23 cellular contexts compared by ENCODE assay signal in genomic region chr1:215243275-215244054, GRCh38.
DNase-seq lines count a peak whose midpoint lies in the region; ATAC-seq, FAIRE-seq and TF ChIP-seq lines count a peak whose summit lies in the region.
"Had no signal": no experiment of that assay in that cellular context is flagged by ENCODE, and none has a peak within 500 bp of the region (broad histone marks: within the 10 kb centered on the region; RNA-seq: fewer than 3 reads in every experiment).

No MANE protein-coding gene starts in this region.

- TF ChIP-seq CTCF in HepG2 (CRISPR knock-in tag; IDR thresholded peaks at IDR 0.05) (no peak), right lobe of liver (IDR thresholded peaks at IDR 0.05) (no peak), fibroblast of villous mesenchyme (IDR thresholded peaks at IDR 0.05; ENCODE audit: insufficient read depth, low read depth, low read length) (no peak), tibial nerve (IDR thresholded peaks at IDR 0.05) (no peak)

- H3K9ac ChIP-seq in HepG2 (ENCODE audit: insufficient read depth, low read depth, low read length): no peak overlapping the region

- CTCF ChIA-PET in HepG2 (lab: Yijun Ruan, JAX; ENCODE audit: low intra/inter-chr PET ratio, low total read pairs): no interaction called here

- TF ChIP-seq POLR2A in HepG2 (IDR thresholded peaks at IDR 0.05; ENCODE audit: insufficient read depth in 1 of 2, low read depth in 2 of 2, low read length in 2 of 2) (no peak), right lobe of liver (IDR thresholded peaks at IDR 0.05) (no peak), tibial nerve (IDR thresholded peaks at IDR 0.05) (no peak)

- H3K9me3 ChIP-seq in HepG2 (ENCODE audit: low read length) (no peaks in the 10 kb centered on the region), right lobe of liver (no peaks in the 10 kb centered on the region), tibial nerve (no peaks in the 10 kb centered on the region)
- H3K9me3 ChIP-seq: Caco-2 had no signal

- H3K4me3 ChIP-seq in HepG2 (replicated peaks in 1 of 3; ENCODE audit: insufficient read depth in 1 of 3, low read depth in 2 of 3, low read length in 3 of 3) (no peak overlapping the region), right lobe of liver (no peak overlapping the region), fibroblast of villous mesenchyme (ENCODE audit: low read depth, low read length) (no peak overlapping the region), tibial nerve (no peak overlapping the region)
- H3K4me3 ChIP-seq: PC-9 had no signal

- no peak for TF ChIP-seq RAD21 in HepG2 (CRISPR knock-in tag; IDR thresholded peaks at IDR 0.05)

- WGBS in HepG2 (ENCODE audit: low lambda C conversion rate): 2% methylated on average over 4 of the region's 4 CpGs
- WGBS in right lobe of liver (ENCODE audit: insufficient coverage, low coverage, low lambda C conversion rate, missing lambda C conversion rate): 26% methylated on average over 4 of the region's 4 CpGs
- 65 to 67% methylated on average over 4 of the region's 4 CpGs for WGBS in tibial nerve, 2 donors

- intact Hi-C loops in HepG2 (cut with micrococcal nuclease; ENCODE audit: unreplicated experiment) (no loop called here), right lobe of liver (cut with DNase I) (no loop called here), left ventricle myocardium superior (cut with micrococcal nuclease) (no loop called here)

- H3K36me3 ChIP-seq in HepG2 (replicated peaks in 1 of 2; ENCODE audit: control insufficient read depth in 1 of 2, insufficient read depth in 2 of 2, low read length in 2 of 2) (no peaks in the 10 kb centered on the region), right lobe of liver (no peaks in the 10 kb centered on the region), tibial nerve (no peaks in the 10 kb centered on the region)

- no peak for FAIRE-seq in HepG2 (lab: Jason Lieb, UNC)
- FAIRE-seq: GM12892, GM18507 had no signal

- POLR2A ChIA-PET in HepG2 (lab: Yijun Ruan, JAX): no interaction called here

- H3K27me3 ChIP-seq in HepG2 (ENCODE audit: control insufficient read depth in 1 of 2, insufficient read depth in 2 of 2, low read length in 2 of 2) (no peaks in the 10 kb centered on the region), right lobe of liver (no peaks in the 10 kb centered on the region), tibial nerve (no peaks in the 10 kb centered on the region)

- ATAC-seq in HepG2: no peak
- no peak for ATAC-seq in right lobe of liver
- no peak for ATAC-seq in left ventricle myocardium superior

- no peaks in the 10 kb centered on the region for H4K20me1 ChIP-seq in HepG2 (ENCODE audit: insufficient read depth, low read length)

- no TSS peak for BruUV-seq in HepG2 (replicated peaks; lab: Mats Ljungman, UMichigan)

- TF ChIP-seq EP300 in HepG2 (IDR thresholded peaks at IDR 0.05; ENCODE audit: low read depth in 2 of 2, low read length in 2 of 2) (no peak), HepG2 (CRISPR knock-in tag; IDR thresholded peaks at IDR 0.05; ENCODE audit: borderline replicate concordance) (no peak), tibial nerve (IDR thresholded peaks at IDR 0.05) (no peak)

- H2AFZ ChIP-seq in HepG2 (ENCODE audit: low read length): no peak overlapping the region
- H2AFZ ChIP-seq: PC-9 had no signal

- DNase-seq in HepG2 (ENCODE audit: low spot score): no peak
- DNase-seq in right lobe of liver: no peak
- peak; percentile 91 for DNase-seq in SK-N-DZ (ENCODE audit: low spot score)
- peak; percentile 67 for DNase-seq in fibroblast of villous mesenchyme (ENCODE audit: low read depth)
- DNase-seq in NCI-H2196 (lab: John Stamatoyannopoulos, UW; ENCODE audit: unreplicated experiment): no peak
- DNase-seq in midbrain (lab: John Stamatoyannopoulos, UW): no peak
- DNase-seq in tibial nerve (ENCODE audit: low spot score in 2 of 2): no peak
- DNase-seq in left ventricle myocardium superior: no peak
- DNase-seq: Caco-2; CD4-positive, alpha-beta T cell; DMS53; EL; Karpas-422; MM.1S; NCI-H1092 treated with DMSO at 0.1 percent for 48 hours; NCI-H2227 treated with DMSO at 0.1 percent for 48 hours; NCI-H524; NCI-H82; PC-9; SIG-M5 had no signal

- H3K4me2 ChIP-seq in HepG2 (ENCODE audit: low read depth, low read length): no peak overlapping the region
- H3K4me2 ChIP-seq: PC-9 had no signal

- H3K79me2 ChIP-seq in HepG2 (ENCODE audit: insufficient read depth, low read length): no peaks in the 10 kb centered on the region

- H3K27ac ChIP-seq in HepG2 (ENCODE audit: extremely low read length, insufficient read depth, low read length) (no peak overlapping the region), right lobe of liver (no peak overlapping the region), tibial nerve (no peak overlapping the region)
- H3K27ac ChIP-seq: PC-9, RWPE1 had no signal

- in situ Hi-C loops in HepG2 (cut with HindIII; ENCODE audit: extremely low pct_ligation_motif_present, low pct_unique_long_range_greater_than_20kb): no loop called here

- no peaks in the 10 kb centered on the region for H3K4me1 ChIP-seq in HepG2 (ENCODE audit: insufficient read depth, low read length)
- no peaks in the 10 kb centered on the region for H3K4me1 ChIP-seq in right lobe of liver
- H3K4me1 ChIP-seq in tibial nerve: no peaks in the 10 kb centered on the region
- H3K4me1 ChIP-seq: Caco-2 had no signal

TF ChIP-seq in HepG2, 621 proteins besides CTCF, POLR2A, EP300 and RAD21:
- TF ChIP-seq ZNF558 (CRISPR knock-in tag; IDR thresholded peaks at IDR 0.05; ENCODE audit: borderline replicate concordance) (no peak), FIP1L1 (IDR thresholded peaks at IDR 0.05; ENCODE audit: borderline replicate concordance, insufficient read depth, low read depth, low read length) (no peak), MAFF (IDR thresholded peaks at IDR 0.05; ENCODE audit: low read depth, low read length) (peak; percentile 50), ZMYM4 (CRISPR knock-in tag; IDR thresholded peaks at IDR 0.05) (no peak), IKZF1 (IDR thresholded peaks at IDR 0.05) (no peak), ARID2 (CRISPR knock-in tag; IDR thresholded peaks at IDR 0.05; ENCODE audit: borderline replicate concordance) (no peak), TCF7 (IDR thresholded peaks at IDR 0.05; ENCODE audit: low read depth) (no peak), MAFK (conservative IDR thresholded peaks at IDR 0.05 in 1 of 2, IDR thresholded peaks at IDR 0.05 in 1 of 2; ENCODE audit: low read length in 2 of 2) (peak in 1 of 2 experiments; percentile 72; a peak in 3 of 4 replicates), ZBTB7A (CRISPR knock-in tag; IDR thresholded peaks at IDR 0.05) (no peak), SP5 (CRISPR knock-in tag; IDR thresholded peaks at IDR 0.05; ENCODE audit: borderline replicate concordance, low read depth) (no peak)
- TF ChIP-seq, protein P1, sequence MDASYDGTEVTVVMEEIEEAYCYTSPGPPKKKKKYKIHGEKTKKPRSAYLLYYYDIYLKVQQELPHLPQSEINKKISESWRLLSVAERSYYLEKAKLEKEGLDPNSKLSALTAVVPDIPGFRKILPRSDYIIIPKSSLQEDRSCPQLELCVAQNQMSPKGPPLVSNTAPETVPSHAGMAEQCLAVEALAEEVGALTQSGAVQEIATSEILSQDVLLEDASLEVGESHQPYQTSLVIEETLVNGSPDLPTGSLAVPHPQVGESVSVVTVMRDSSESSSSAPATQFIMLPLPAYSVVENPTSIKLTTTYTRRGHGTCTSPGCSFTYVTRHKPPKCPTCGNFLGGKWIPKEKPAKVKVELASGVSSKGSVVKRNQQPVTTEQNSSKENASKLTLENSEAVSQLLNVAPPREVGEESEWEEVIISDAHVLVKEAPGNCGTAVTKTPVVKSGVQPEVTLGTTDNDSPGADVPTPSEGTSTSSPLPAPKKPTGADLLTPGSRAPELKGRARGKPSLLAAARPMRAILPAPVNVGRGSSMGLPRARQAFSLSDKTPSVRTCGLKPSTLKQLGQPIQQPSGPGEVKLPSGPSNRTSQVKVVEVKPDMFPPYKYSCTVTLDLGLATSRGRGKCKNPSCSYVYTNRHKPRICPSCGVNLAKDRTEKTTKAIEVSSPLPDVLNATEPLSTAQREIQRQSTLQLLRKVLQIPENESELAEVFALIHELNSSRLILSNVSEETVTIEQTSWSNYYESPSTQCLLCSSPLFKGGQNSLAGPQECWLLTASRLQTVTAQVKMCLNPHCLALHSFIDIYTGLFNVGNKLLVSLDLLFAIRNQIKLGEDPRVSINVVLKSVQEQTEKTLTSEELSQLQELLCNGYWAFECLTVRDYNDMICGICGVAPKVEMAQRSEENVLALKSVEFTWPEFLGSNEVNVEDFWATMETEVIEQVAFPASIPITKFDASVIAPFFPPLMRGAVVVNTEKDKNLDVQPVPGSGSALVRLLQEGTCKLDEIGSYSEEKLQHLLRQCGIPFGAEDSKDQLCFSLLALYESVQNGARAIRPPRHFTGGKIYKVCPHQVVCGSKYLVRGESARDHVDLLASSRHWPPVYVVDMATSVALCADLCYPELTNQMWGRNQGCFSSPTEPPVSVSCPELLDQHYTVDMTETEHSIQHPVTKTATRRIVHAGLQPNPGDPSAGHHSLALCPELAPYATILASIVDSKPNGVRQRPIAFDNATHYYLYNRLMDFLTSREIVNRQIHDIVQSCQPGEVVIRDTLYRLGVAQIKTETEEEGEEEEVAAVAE (CRISPR knock-in tag; IDR thresholded peaks at IDR 0.05; ENCODE audit: borderline replicate concordance): no peak
- TF ChIP-seq, protein P2, sequence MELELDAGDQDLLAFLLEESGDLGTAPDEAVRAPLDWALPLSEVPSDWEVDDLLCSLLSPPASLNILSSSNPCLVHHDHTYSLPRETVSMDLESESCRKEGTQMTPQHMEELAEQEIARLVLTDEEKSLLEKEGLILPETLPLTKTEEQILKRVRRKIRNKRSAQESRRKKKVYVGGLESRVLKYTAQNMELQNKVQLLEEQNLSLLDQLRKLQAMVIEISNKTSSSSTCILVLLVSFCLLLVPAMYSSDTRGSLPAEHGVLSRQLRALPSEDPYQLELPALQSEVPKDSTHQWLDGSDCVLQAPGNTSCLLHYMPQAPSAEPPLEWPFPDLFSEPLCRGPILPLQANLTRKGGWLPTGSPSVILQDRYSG (CRISPR knock-in tag; IDR thresholded peaks at IDR 0.05): no peak

Comparison
In these comparisons a context has a peak if more than half of its experiments do, and no peak if none do; other contexts are left out.
1. DNase-seq: peak in SK-N-DZ (single experiment) and fibroblast of villous mesenchyme (single experiment); none in HepG2 (single experiment), right lobe of liver (0 of 3), NCI-H2196 (single experiment), midbrain (single experiment), tibial nerve (0 of 2) and left ventricle myocardium superior (single experiment).